1 cellular context compared by ENCODE assay signal in the genomic region with DNA sequence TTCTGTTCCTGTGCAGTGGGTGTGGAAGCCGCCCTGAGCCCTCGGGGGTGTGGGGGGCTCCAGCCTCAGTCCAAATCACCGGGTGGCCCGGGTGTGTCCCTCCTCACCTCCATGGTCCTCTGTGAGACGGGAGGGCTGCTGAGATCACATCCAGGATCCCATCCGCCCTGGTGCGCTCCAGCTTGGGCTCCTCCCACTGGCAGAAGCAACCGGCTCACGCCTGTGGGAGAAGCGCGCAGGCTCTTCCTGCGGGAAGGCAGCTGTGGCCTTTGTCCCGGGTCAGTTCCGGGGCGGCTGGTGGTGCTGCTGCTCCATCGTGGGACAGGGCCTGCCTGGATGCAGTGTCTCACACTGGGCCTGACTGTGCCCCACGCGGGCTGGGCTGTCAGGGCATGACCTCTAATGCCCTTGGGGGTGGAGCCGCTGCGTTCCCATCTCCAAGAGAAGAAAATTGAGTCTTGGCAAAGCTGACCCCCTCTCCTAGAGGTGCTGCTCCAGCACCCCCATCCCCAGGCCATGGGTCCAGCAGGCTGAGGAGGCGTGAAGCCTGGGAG.
TF ChIP-seq lines count a peak whose summit lies in the region.

No MANE protein-coding gene starts in this region.

TF ChIP-seq in WTC11, 78 proteins besides CTCF, POLR2A, EP300 and RAD21 (continued from another document):
- TF ChIP-seq, protein P1, sequence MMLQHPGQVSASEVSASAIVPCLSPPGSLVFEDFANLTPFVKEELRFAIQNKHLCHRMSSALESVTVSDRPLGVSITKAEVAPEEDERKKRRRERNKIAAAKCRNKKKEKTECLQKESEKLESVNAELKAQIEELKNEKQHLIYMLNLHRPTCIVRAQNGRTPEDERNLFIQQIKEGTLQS (CRISPR knock-in tag; conservative IDR thresholded peaks at IDR 0.05), result no peak
- TF ChIP-seq MXD4 (CRISPR knock-in tag; IDR thresholded peaks at IDR 0.05; ENCODE audit: borderline replicate concordance), result no peak
- TF ChIP-seq, protein P2, sequence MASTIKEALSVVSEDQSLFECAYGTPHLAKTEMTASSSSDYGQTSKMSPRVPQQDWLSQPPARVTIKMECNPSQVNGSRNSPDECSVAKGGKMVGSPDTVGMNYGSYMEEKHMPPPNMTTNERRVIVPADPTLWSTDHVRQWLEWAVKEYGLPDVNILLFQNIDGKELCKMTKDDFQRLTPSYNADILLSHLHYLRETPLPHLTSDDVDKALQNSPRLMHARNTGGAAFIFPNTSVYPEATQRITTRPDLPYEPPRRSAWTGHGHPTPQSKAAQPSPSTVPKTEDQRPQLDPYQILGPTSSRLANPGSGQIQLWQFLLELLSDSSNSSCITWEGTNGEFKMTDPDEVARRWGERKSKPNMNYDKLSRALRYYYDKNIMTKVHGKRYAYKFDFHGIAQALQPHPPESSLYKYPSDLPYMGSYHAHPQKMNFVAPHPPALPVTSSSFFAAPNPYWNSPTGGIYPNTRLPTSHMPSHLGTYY (CRISPR knock-in tag; IDR thresholded peaks at IDR 0.05), result no peak
- no peak for TF ChIP-seq ZNF671 (CRISPR knock-in tag; IDR thresholded peaks at IDR 0.05)
- no peak for TF ChIP-seq ELF4 (CRISPR knock-in tag; IDR thresholded peaks at IDR 0.05; ENCODE audit: low read depth)
- no peak for TF ChIP-seq ZNF138 (CRISPR knock-in tag; conservative IDR thresholded peaks at IDR 0.05)
- TF ChIP-seq, protein P3, sequence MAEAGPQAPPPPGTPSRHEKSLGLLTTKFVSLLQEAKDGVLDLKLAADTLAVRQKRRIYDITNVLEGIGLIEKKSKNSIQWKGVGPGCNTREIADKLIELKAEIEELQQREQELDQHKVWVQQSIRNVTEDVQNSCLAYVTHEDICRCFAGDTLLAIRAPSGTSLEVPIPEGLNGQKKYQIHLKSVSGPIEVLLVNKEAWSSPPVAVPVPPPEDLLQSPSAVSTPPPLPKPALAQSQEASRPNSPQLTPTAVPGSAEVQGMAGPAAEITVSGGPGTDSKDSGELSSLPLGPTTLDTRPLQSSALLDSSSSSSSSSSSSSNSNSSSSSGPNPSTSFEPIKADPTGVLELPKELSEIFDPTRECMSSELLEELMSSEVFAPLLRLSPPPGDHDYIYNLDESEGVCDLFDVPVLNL (CRISPR knock-in tag; IDR thresholded peaks at IDR 0.05; ENCODE audit: borderline replicate concordance, low read depth), result no peak
- TF ChIP-seq, protein P4, sequence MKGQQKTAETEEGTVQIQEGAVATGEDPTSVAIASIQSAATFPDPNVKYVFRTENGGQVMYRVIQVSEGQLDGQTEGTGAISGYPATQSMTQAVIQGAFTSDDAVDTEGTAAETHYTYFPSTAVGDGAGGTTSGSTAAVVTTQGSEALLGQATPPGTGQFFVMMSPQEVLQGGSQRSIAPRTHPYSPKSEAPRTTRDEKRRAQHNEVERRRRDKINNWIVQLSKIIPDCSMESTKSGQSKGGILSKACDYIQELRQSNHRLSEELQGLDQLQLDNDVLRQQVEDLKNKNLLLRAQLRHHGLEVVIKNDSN (CRISPR knock-in tag; IDR thresholded peaks at IDR 0.05), result no peak
